In genomic region chr13:59754411-59754810, GRCh38 we compare ENCODE assay signal across 34 cellular contexts.
DNase-seq lines count a peak whose midpoint lies in the region; ATAC-seq, FAIRE-seq and TF ChIP-seq lines count a peak whose summit lies in the region.
"Had no signal": no experiment of that assay in that cellular context is flagged by ENCODE, and none has a peak within 500 bp of the region (broad histone marks: within the 10 kb centered on the region; RNA-seq: fewer than 3 reads in every experiment).

No MANE protein-coding gene starts in this region.

- in situ Hi-C loops in GM23248 (cut with MboI), result no loop called here

- no peaks in the 10 kb centered on the region for H3K9me3 ChIP-seq in keratinocyte (ENCODE audit: control insufficient read depth, low read depth, low read length)
- H3K9me3 ChIP-seq in GM23248 (ENCODE audit: low read depth), result no peaks in the 10 kb centered on the region
- H3K9me3 ChIP-seq: ascending aorta, BE2C, heart left ventricle, mucosa of descending colon, ovary, SK-N-SH, tibial artery had no signal

- no peak overlapping the region for H2AFZ ChIP-seq in keratinocyte (ENCODE audit: control insufficient read depth, low read length)
- no peak overlapping the region for H2AFZ ChIP-seq in GM23248

- H3K9me1 ChIP-seq in keratinocyte (ENCODE audit: control insufficient read depth, extremely low read depth, insufficient read depth, low read length), result no peaks in the 10 kb centered on the region

- H3K4me2 ChIP-seq in keratinocyte (ENCODE audit: control insufficient read depth, extremely low read depth, insufficient read depth, low read depth, low read length), result no peak overlapping the region
- no peak overlapping the region for H3K4me2 ChIP-seq in GM23248 (ENCODE audit: unreplicated experiment)
- H3K4me2 ChIP-seq: SK-N-SH had no signal

- no peak overlapping the region for H3K4me3 ChIP-seq in keratinocyte (ENCODE audit: control insufficient read depth in 2 of 3, extremely low read depth in 1 of 3, insufficient read depth in 2 of 3, low read depth in 1 of 3, low read length in 3 of 3)
- no peak overlapping the region for H3K4me3 ChIP-seq in GM23248
- H3K4me3 ChIP-seq: ascending aorta, cardiac muscle cell, heart left ventricle, lung, mucosa of descending colon, ovary, tibial artery had no signal

- no peaks in the 10 kb centered on the region for H3K36me3 ChIP-seq in keratinocyte (ENCODE audit: control insufficient read depth in 2 of 2, extremely low read depth in 1 of 2, insufficient read depth in 2 of 2, low read length in 2 of 2)
- no peaks in the 10 kb centered on the region for H3K36me3 ChIP-seq in GM23248 (ENCODE audit: low read depth)
- H3K36me3 ChIP-seq: ascending aorta, BE2C, cardiac muscle cell, heart left ventricle, ovary, tibial artery had no signal

- DNase-seq in keratinocyte (ENCODE audit: low read depth, low spot score) (no peak), NOMO-1 treated with DMSO at 0.1 percent for 48 hours (lab: John Stamatoyannopoulos, UW; ENCODE audit: unreplicated experiment) (no peak), OCI-M2 (lab: John Stamatoyannopoulos, UW; ENCODE audit: unreplicated experiment) (no peak), GM23248 (no peak)
- DNase-seq: activated CD4-positive, alpha-beta T cell treated with anti-CD3 and anti-CD28 coated beads for 36 hours; activated effector memory CD4-positive, alpha-beta T cell treated with anti-CD3 and anti-CD28 coated beads, Interleukin-2, amount 50 U/mL, for 16 hours; activated naive CD8-positive, alpha-beta T cell treated with anti-CD3 and anti-CD28 coated beads, Interleukin-2, amount 10 ng/mL, durations not matched to agents 7 days and 5 days; activated T-cell treated with anti-CD3 and anti-CD28 coated beads for 4 hours; BE2C; CD8-positive, alpha-beta memory T cell; cortex of kidney; foreskin fibroblast; heart left ventricle; KG1; kidney glomerular epithelial cell; mucosa of descending colon; NCI-H146; NCI-H446 treated with DMSO at 0.1 percent for 48 hours; NCI-H82; ovary; retina; SK-N-SH; stimulated activated CD4-positive, alpha-beta T cell treated with anti-CD3 and anti-CD28 coated beads, Interleukin-2, amount 100 ng/mL, for 24 hours; T-helper 17 cell; tibial artery had no signal

- H4K20me1 ChIP-seq in keratinocyte (ENCODE audit: control insufficient read depth, extremely low read depth, insufficient read depth, low read length) (no peaks in the 10 kb centered on the region), GM23248 (ENCODE audit: insufficient read depth) (no peaks in the 10 kb centered on the region)

- H3K27me3 ChIP-seq in keratinocyte (ENCODE audit: control insufficient read depth, extremely low read depth, insufficient read depth, low read length) (no peaks in the 10 kb centered on the region), GM23248 (replicated peaks; ENCODE audit: insufficient read depth) (no peaks in the 10 kb centered on the region)
- H3K27me3 ChIP-seq: ascending aorta, BE2C, cardiac muscle cell, heart left ventricle, ovary, tibial artery had no signal

- peak; percentile 51 for ATAC-seq in GM18508 (IDR thresholded peaks at IDR 0.05; ENCODE audit: insufficient read depth, unreplicated experiment)
- peak; percentile 53 for ATAC-seq in GM21390 (IDR thresholded peaks at IDR 0.05; ENCODE audit: unreplicated experiment)
- peak; percentile 52 for ATAC-seq in HG03175 (IDR thresholded peaks at IDR 0.05; ENCODE audit: unreplicated experiment)
- ATAC-seq in HG02678 (IDR thresholded peaks at IDR 0.05; ENCODE audit: unreplicated experiment), result no peak
- ATAC-seq: activated CD4-positive, alpha-beta T cell treated with anti-CD3 and anti-CD28 coated beads for 36 hours; esophagus mucosa; heart left ventricle; mucosa of descending colon; natural killer cell treated with Interleukin-12 subunit alpha and Interleukin-12 subunit beta and Interleukin-15 and Interleukin-18, amount 100 ng/mL, for 72 hours; T-helper 17 cell had no signal

- no peaks in the 10 kb centered on the region for H3F3A ChIP-seq in GM23248 (ENCODE audit: insufficient read depth)

- H3K27ac ChIP-seq in keratinocyte (ENCODE audit: control insufficient read depth, insufficient read depth, low read length) (no peak overlapping the region), GM23248 (no peak overlapping the region)
- H3K27ac ChIP-seq: ascending aorta, cardiac muscle cell, heart left ventricle, ovary, tibial artery had no signal

- TF ChIP-seq CTCF in keratinocyte (optimal IDR thresholded peaks at IDR 0.05 in 1 of 3, IDR thresholded peaks at IDR 0.05 in 1 of 3, conservative IDR thresholded peaks at IDR 0.05 in 1 of 3; ENCODE audit: extremely low read depth in 1 of 3, insufficient read depth in 2 of 3, low read length in 3 of 3), result no peak

- WGBS in GM23248 (ENCODE audit: low coverage in 1 of 2, low lambda C conversion rate in 2 of 2, missing lambda C conversion rate in 2 of 2), 2 experiments, result 97% methylated on average over 2 of the region's 2 CpGs

- H3K9ac ChIP-seq in keratinocyte (ENCODE audit: control insufficient read depth, extremely low read depth, insufficient read depth, low read length) (no peak overlapping the region), GM23248 (no peak overlapping the region)
- H3K9ac ChIP-seq: SK-N-SH had no signal

- H3K4me1 ChIP-seq in keratinocyte (ENCODE audit: control insufficient read depth, extremely low read depth, insufficient read depth, low read length), result peaks cover 18% of the 10 kb centered on the region
- H3K4me1 ChIP-seq in GM23248 (ENCODE audit: insufficient read depth), result peaks cover 15% of the 10 kb centered on the region
- H3K4me1 ChIP-seq: ascending aorta, heart left ventricle had no signal

- dilution Hi-C loops in keratinocyte (cut with MboI; ENCODE audit: extremely low pct_ligation_motif_present, low sequenced_read_pairs), result no loop called here

- FAIRE-seq in keratinocyte (lab: Jason Lieb, UNC), result peak; percentile 9

- H3K79me2 ChIP-seq in keratinocyte (ENCODE audit: control insufficient read depth, insufficient read depth, low read length), result no peaks in the 10 kb centered on the region
- no peaks in the 10 kb centered on the region for H3K79me2 ChIP-seq in GM23248 (ENCODE audit: insufficient read depth)

- H3K9me2 ChIP-seq in GM23248 (ENCODE audit: insufficient read depth), result no peaks in the 10 kb centered on the region
- H3K9me2 ChIP-seq: SK-N-SH had no signal
